ENCODE assay signal across 20 cellular contexts in genomic region chr3:169171739-169172138, GRCh38.
DNase-seq lines count a peak whose midpoint lies in the region; ATAC-seq, FAIRE-seq and TF ChIP-seq lines count a peak whose summit lies in the region.
"Had no signal": no experiment of that assay in that cellular context is flagged by ENCODE, and none has a peak within 500 bp of the region (broad histone marks: within the 10 kb centered on the region; RNA-seq: fewer than 3 reads in every experiment).

No MANE protein-coding gene starts in this region.

- CTCF ChIA-PET in mammary epithelial cell (lab: Charles Lee; ENCODE audit: low non-redundant PET) = no interaction called here
- CTCF ChIA-PET in MCF 10A (lab: Yijun Ruan, JAX) = interaction anchor here (0.6 to 3.1 kb wide), 4 partner anchors 22 to 214 kb away, joined by 3 to 13 read pairs (median 4); no protein-coding TSS in a partner anchor
- CTCF ChIA-PET in endothelial cell of umbilical vein (lab: Charles Lee) = interaction anchor here (1.0 to 3.1 kb wide), 7 partner anchors 8 to 497 kb away, joined by 3 to 9 read pairs (median 4); no protein-coding TSS in a partner anchor
- CTCF ChIA-PET in naive thymus-derived CD4-positive, alpha-beta T cell (lab: Charles Lee) = no interaction called here

- dilution Hi-C loops in mammary epithelial cell (cut with HindIII; ENCODE audit: low sequenced_read_pairs) (no loop called here), endothelial cell of umbilical vein (cut with MboI; ENCODE audit: extremely low pct_ligation_motif_present, low sequenced_read_pairs) (no loop called here)

- H3K4me3 ChIP-seq in mammary epithelial cell (replicated peaks in 1 of 3; ENCODE audit: insufficient read depth in 1 of 3, low read depth in 2 of 3, low read length in 3 of 3) = no peak overlapping the region
- H3K4me3 ChIP-seq in endothelial cell of umbilical vein (replicated peaks in 1 of 3; ENCODE audit: insufficient read depth in 1 of 3, low read depth in 1 of 3, low read length in 3 of 3) = no peak overlapping the region
- H3K4me3 ChIP-seq in skeletal muscle cell (ENCODE audit: low read depth, low read length) = no peak overlapping the region
- no peak overlapping the region for H3K4me3 ChIP-seq in naive thymus-derived CD4-positive, alpha-beta T cell (ENCODE audit: low read length)
- no peak overlapping the region for H3K4me3 ChIP-seq in WERI-Rb-1 (ENCODE audit: low read depth, low read length)
- H3K4me3 ChIP-seq in Peyer's patch = no peak overlapping the region
- H3K4me3 ChIP-seq: PC-9 had no signal

- H3K9ac ChIP-seq in mammary epithelial cell (ENCODE audit: insufficient read depth, low read length) = no peak overlapping the region
- no peak overlapping the region for H3K9ac ChIP-seq in endothelial cell of umbilical vein (replicated peaks; ENCODE audit: extremely low read depth, insufficient read depth, low read length)
- H3K9ac ChIP-seq: KMS-11 had no signal

- H4K20me1 ChIP-seq in mammary epithelial cell (ENCODE audit: insufficient read depth, low read length) = no peaks in the 10 kb centered on the region
- H4K20me1 ChIP-seq in endothelial cell of umbilical vein (replicated peaks; ENCODE audit: control insufficient read depth, extremely low read depth, insufficient read depth, low read length) = no peaks in the 10 kb centered on the region

- no peaks in the 10 kb centered on the region for H3K36me3 ChIP-seq in mammary epithelial cell (ENCODE audit: insufficient read depth, low read length)
- no peaks in the 10 kb centered on the region for H3K36me3 ChIP-seq in endothelial cell of umbilical vein (ENCODE audit: control insufficient read depth in 2 of 2, extremely low read depth in 1 of 2, insufficient read depth in 2 of 2, low read length in 2 of 2)
- H3K36me3 ChIP-seq in naive thymus-derived CD4-positive, alpha-beta T cell (ENCODE audit: control insufficient read depth in 2 of 3, insufficient read depth in 3 of 3, low read length in 3 of 3) = no peaks in the 10 kb centered on the region
- H3K36me3 ChIP-seq in WERI-Rb-1 = no peaks in the 10 kb centered on the region
- H3K36me3 ChIP-seq in Peyer's patch = no peaks in the 10 kb centered on the region

- H3K9me3 ChIP-seq in mammary epithelial cell (replicated peaks; ENCODE audit: insufficient read depth, low read length) = no peaks in the 10 kb centered on the region
- no peaks in the 10 kb centered on the region for H3K9me3 ChIP-seq in endothelial cell of umbilical vein (replicated peaks; ENCODE audit: control insufficient read depth, insufficient read depth, low read length)
- H3K9me3 ChIP-seq in naive thymus-derived CD4-positive, alpha-beta T cell (ENCODE audit: control insufficient read depth in 2 of 3, low read length in 3 of 3) = no peaks in the 10 kb centered on the region
- H3K9me3 ChIP-seq in WERI-Rb-1 (ENCODE audit: severe bottlenecking) = no peaks in the 10 kb centered on the region
- no peaks in the 10 kb centered on the region for H3K9me3 ChIP-seq in Peyer's patch

- ATAC-seq in naive thymus-derived CD4-positive, alpha-beta T cell = no peak

- FAIRE-seq in endothelial cell of umbilical vein (lab: Jason Lieb, UNC) = no peak

- H3K9me1 ChIP-seq in endothelial cell of umbilical vein (replicated peaks; ENCODE audit: control insufficient read depth, extremely low read depth, insufficient read depth, low read length) = no peaks in the 10 kb centered on the region

- no peak for TF ChIP-seq POLR2A in endothelial cell of umbilical vein (IDR thresholded peaks at IDR 0.05; ENCODE audit: low read depth, low read length)
- no peak for TF ChIP-seq POLR2A in Peyer's patch (IDR thresholded peaks at IDR 0.05)

- TF ChIP-seq CTCF in mammary epithelial cell (conservative IDR thresholded peaks at IDR 0.05 in 1 of 2, IDR thresholded peaks at IDR 0.05 in 1 of 2; ENCODE audit: extremely low read depth in 1 of 2, insufficient read depth in 1 of 2, low read depth in 1 of 2, low read length in 2 of 2) = no peak
- no peak for TF ChIP-seq CTCF in MCF 10A (IDR thresholded peaks at IDR 0.05; ENCODE audit: unreplicated experiment)
- no peak for TF ChIP-seq CTCF in endothelial cell of umbilical vein (IDR thresholded peaks at IDR 0.05; ENCODE audit: extremely low read depth in 1 of 2, insufficient read depth in 1 of 2, low read depth in 1 of 2, low read length in 2 of 2)
- no peak for TF ChIP-seq CTCF in WERI-Rb-1 (IDR thresholded peaks at IDR 0.05; ENCODE audit: low read depth, low read length)
- TF ChIP-seq CTCF in Peyer's patch (IDR thresholded peaks at IDR 0.05) = no peak

- no peak overlapping the region for H3K27ac Mint-ChIP-seq in MCF 10A (ENCODE audit: low read depth, unreplicated experiment)
- no peak overlapping the region for H3K27ac Mint-ChIP-seq in naive thymus-derived CD4-positive, alpha-beta T cell

- POLR2A ChIA-PET in MCF 10A (lab: Yijun Ruan, JAX) (interaction anchor here (0.6 to 0.7 kb wide), 3 partner anchors 22 to 1185 kb away, joined by 3 read pairs; no protein-coding TSS in a partner anchor), endothelial cell of umbilical vein (lab: Charles Lee) (interaction anchor here (0.8 kb wide), 1 partner anchor 10 kb away, joined by 3 read pairs; no protein-coding TSS in a partner anchor)
- POLR2A ChIA-PET in naive thymus-derived CD4-positive, alpha-beta T cell (lab: Charles Lee) = no interaction called here

- H3K4me3 Mint-ChIP-seq in MCF 10A (ENCODE audit: unreplicated experiment) = no peak overlapping the region
- no peak overlapping the region for H3K4me3 Mint-ChIP-seq in naive thymus-derived CD4-positive, alpha-beta T cell

- peaks cover 18% of the 10 kb centered on the region for H3K4me1 Mint-ChIP-seq in MCF 10A (ENCODE audit: insufficient read depth, unreplicated experiment)
- no peaks in the 10 kb centered on the region for H3K4me1 Mint-ChIP-seq in naive thymus-derived CD4-positive, alpha-beta T cell

- H3K27me3 ChIP-seq in mammary epithelial cell (ENCODE audit: insufficient read depth, low read length) (no peaks in the 10 kb centered on the region), endothelial cell of umbilical vein (ENCODE audit: control insufficient read depth in 2 of 2, insufficient read depth in 2 of 2, low read length in 2 of 2) (no peaks in the 10 kb centered on the region), WERI-Rb-1 (ENCODE audit: insufficient read depth, low read depth, severe bottlenecking) (no peaks in the 10 kb centered on the region), Peyer's patch (no peaks in the 10 kb centered on the region)
- no peaks in the 10 kb centered on the region for H3K27me3 ChIP-seq in naive thymus-derived CD4-positive, alpha-beta T cell (ENCODE audit: control insufficient read depth in 2 of 2, insufficient read depth in 2 of 2, low read length in 2 of 2)

- H3K36me3 Mint-ChIP-seq in MCF 10A (ENCODE audit: insufficient read depth, unreplicated experiment) = no peaks in the 10 kb centered on the region
- no peaks in the 10 kb centered on the region for H3K36me3 Mint-ChIP-seq in naive thymus-derived CD4-positive, alpha-beta T cell

- H3K4me2 ChIP-seq in mammary epithelial cell (ENCODE audit: insufficient read depth, low read depth, low read length) (no peak overlapping the region), endothelial cell of umbilical vein (ENCODE audit: insufficient read depth, low read length) (peak overlapping the region; percentile 21)
- H3K4me2 ChIP-seq: KMS-11 had no signal

- H3K27ac ChIP-seq in mammary epithelial cell (ENCODE audit: insufficient read depth, low read depth, low read length) (no peak overlapping the region), endothelial cell of umbilical vein (ENCODE audit: insufficient read depth, low read depth, low read length) (no peak overlapping the region), WERI-Rb-1 (no peak overlapping the region), Peyer's patch (no peak overlapping the region)
- H3K27ac ChIP-seq in naive thymus-derived CD4-positive, alpha-beta T cell (ENCODE audit: low read depth, low read length) = no peak overlapping the region
- H3K27ac ChIP-seq: 22Rv1, C4-2B, KMS-11 had no signal

- H3K79me2 ChIP-seq in mammary epithelial cell (ENCODE audit: insufficient read depth, low read length) (no peaks in the 10 kb centered on the region), endothelial cell of umbilical vein (ENCODE audit: control insufficient read depth, insufficient read depth, low read length) (no peaks in the 10 kb centered on the region)

- no peaks in the 10 kb centered on the region for H3K27me3 Mint-ChIP-seq in MCF 10A (ENCODE audit: insufficient read depth, unreplicated experiment)
- peaks cover 0 to 21% (median 8%) of the 10 kb centered on the region in 5 donors for H3K27me3 Mint-ChIP-seq in naive thymus-derived CD4-positive, alpha-beta T cell

- H3K9me3 Mint-ChIP-seq in MCF 10A (ENCODE audit: unreplicated experiment) = no peaks in the 10 kb centered on the region
- peaks cover 0 to 1% (median 0%) of the 10 kb centered on the region in 11 donors for H3K9me3 Mint-ChIP-seq in naive thymus-derived CD4-positive, alpha-beta T cell

- peaks cover 19% of the 10 kb centered on the region for H3K4me1 ChIP-seq in mammary epithelial cell (ENCODE audit: insufficient read depth, low read length)
- H3K4me1 ChIP-seq in endothelial cell of umbilical vein (ENCODE audit: control insufficient read depth, extremely low read depth, insufficient read depth, low read length) = peaks cover 10% of the 10 kb centered on the region
- no peaks in the 10 kb centered on the region for H3K4me1 ChIP-seq in naive thymus-derived CD4-positive, alpha-beta T cell (ENCODE audit: control insufficient read depth in 2 of 2, insufficient read depth in 2 of 2, low read length in 2 of 2)
- H3K4me1 ChIP-seq in Peyer's patch = no peaks in the 10 kb centered on the region

- no peak overlapping the region for H2AFZ ChIP-seq in mammary epithelial cell (ENCODE audit: low read depth, low read length)
- no peak overlapping the region for H2AFZ ChIP-seq in endothelial cell of umbilical vein (ENCODE audit: low read depth, low read length)
- H2AFZ ChIP-seq: PC-9 had no signal

- intact Hi-C loops in mammary epithelial cell (cut with micrococcal nuclease) = no loop called here
- intact Hi-C loops in MCF 10A (cut with micrococcal nuclease) = no loop called here
- intact Hi-C loops in endothelial cell of umbilical vein (cut with micrococcal nuclease) = no loop called here
- intact Hi-C loops in naive thymus-derived CD4-positive, alpha-beta T cell (cut with micrococcal nuclease) = no loop called here

- peak; percentile 12 for DNase-seq in mammary epithelial cell
- DNase-seq in MCF 10A (ENCODE audit: unreplicated experiment) = no peak
- peak; percentile 5 for DNase-seq in NCI-H226
- DNase-seq in endothelial cell of umbilical vein (ENCODE audit: low read depth, low spot score) = peak; percentile 37
- DNase-seq in skeletal muscle cell (ENCODE audit: low read depth) = peak; percentile 36
- DNase-seq in naive thymus-derived CD4-positive, alpha-beta T cell = no peak
- no peak for DNase-seq in WERI-Rb-1
- DNase-seq in Peyer's patch = no peak
- DNase-seq: DMS153, EL, HCEC 1CT, MM.1S, NCI-H1105, NCI-H1694 treated with DMSO at 0.1 percent for 48 hours, NCI-H446 treated with DMSO at 0.1 percent for 48 hours, NCI-H748 treated with DMSO at 0.1 percent for 48 hours had no signal

- in situ Hi-C loops in mammary epithelial cell (cut with MboI; ENCODE audit: low sequenced_read_pairs in 2 of 2) = no loop called here

- no TSS peak for BruUV-seq in mammary epithelial cell (replicated peaks; lab: Mats Ljungman, UMichigan)
- BruUV-seq in MCF 10A (replicated peaks; lab: Mats Ljungman, UMichigan) = no TSS peak
- BruUV-seq in endothelial cell of umbilical vein (replicated peaks; lab: Mats Ljungman, UMichigan) = no TSS peak

Comparison
In these comparisons a context has a peak if more than half of its experiments do, and no peak if none do; other contexts are left out.
1. DNase-seq: peak in mammary epithelial cell (single experiment), NCI-H226 (single experiment), endothelial cell of umbilical vein (single experiment) and skeletal muscle cell (single experiment); none in MCF 10A (single experiment), naive thymus-derived CD4-positive, alpha-beta T cell (0 of 9), WERI-Rb-1 (single experiment) and Peyer's patch (0 of 3).
2. CTCF ChIA-PET loops: an anchor here in MCF 10A (0.6 to 3.1 kb wide) and endothelial cell of umbilical vein (1.0 to 3.1 kb wide); none called in mammary epithelial cell and naive thymus-derived CD4-positive, alpha-beta T cell.